In the genomic region with DNA sequence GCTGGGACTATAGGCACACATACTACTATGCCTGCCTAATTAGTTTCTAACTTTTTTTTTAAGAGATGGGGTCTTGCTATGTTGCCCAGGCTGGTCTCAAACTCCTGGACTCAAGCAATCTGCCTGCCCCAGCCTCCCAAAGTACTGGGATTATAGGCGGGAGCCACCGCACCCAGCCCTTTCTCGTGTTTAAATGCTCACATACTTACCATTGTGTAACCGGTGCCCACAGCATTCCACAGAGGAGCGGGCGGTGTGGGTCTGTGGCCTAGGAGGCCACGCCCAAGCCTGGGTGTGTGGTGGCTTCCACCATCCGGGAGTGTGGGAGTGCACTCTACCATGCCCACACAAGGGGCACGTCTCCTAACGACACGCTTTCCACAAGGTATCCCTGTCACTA, we compare ENCODE assay signal across 18 cellular contexts.
"Had no signal": no experiment of that assay in that cellular context is flagged by ENCODE, and none has a peak within 500 bp of the region (broad histone marks: within the 10 kb centered on the region; RNA-seq: fewer than 3 reads in every experiment).

No MANE protein-coding gene starts in this region.

- H3K9ac ChIP-seq: neural progenitor cell, parathyroid adenoma had no signal

- H3K4me2 ChIP-seq: neural progenitor cell had no signal

- DNase-seq: activated CD4-positive, alpha-beta T cell treated with anti-CD3 and anti-CD28 coated beads, Interleukin-2, amount 10 ng/mL, durations not matched to agents 7 days and 5 days; activated CD8-positive, alpha-beta memory T cell treated with anti-CD3 and anti-CD28 coated beads, Interleukin-2, amount 50 U/mL, for 48 hours; activated gamma-delta T cell; activated T-cell treated with anti-CD3 and anti-CD28 coated beads, Interleukin-2, amount 50 U/mL, for 72 hours; amygdala; cortex of kidney; effector CD4-positive, alpha-beta T cell; gastrocnemius medialis; mammary epithelial cell; naive B cell had no signal

- H3K27me3 ChIP-seq: gastrocnemius medialis, neural progenitor cell had no signal

- H3K9me3 ChIP-seq: gastrocnemius medialis had no signal

- H3K27ac ChIP-seq: gastrocnemius medialis, neural progenitor cell, parathyroid adenoma had no signal

- H3K36me3 ChIP-seq: gastrocnemius medialis, neural progenitor cell had no signal

- ATAC-seq: activated naive CD4-positive, alpha-beta T cell treated with anti-CD3 and anti-CD28 coated beads, Interleukin-2, amount 50 U/mL, for 72 hours; activated T-cell treated with anti-CD3 and anti-CD28 coated beads, Interleukin-2, amount 50 U/mL, for 72 hours; gastrocnemius medialis; left lobe of liver; stimulated activated effector memory CD8-positive, alpha-beta T cell treated with anti-CD3 and anti-CD28 coated beads, Interleukin-12 subunit alpha, Interleukin-12 subunit beta, amount 100 ng/mL, for 72 hours had no signal

- FAIRE-seq: endothelial cell of umbilical vein, islet of Langerhans, urothelium cell line had no signal

- H2AFZ ChIP-seq: neural progenitor cell, parathyroid adenoma had no signal

- H3K4me1 ChIP-seq: parathyroid adenoma had no signal

- H3K4me3 ChIP-seq: gastrocnemius medialis, neural progenitor cell had no signal
